Comparison of ENCODE assay signal across 15 cellular contexts in the genomic region with DNA sequence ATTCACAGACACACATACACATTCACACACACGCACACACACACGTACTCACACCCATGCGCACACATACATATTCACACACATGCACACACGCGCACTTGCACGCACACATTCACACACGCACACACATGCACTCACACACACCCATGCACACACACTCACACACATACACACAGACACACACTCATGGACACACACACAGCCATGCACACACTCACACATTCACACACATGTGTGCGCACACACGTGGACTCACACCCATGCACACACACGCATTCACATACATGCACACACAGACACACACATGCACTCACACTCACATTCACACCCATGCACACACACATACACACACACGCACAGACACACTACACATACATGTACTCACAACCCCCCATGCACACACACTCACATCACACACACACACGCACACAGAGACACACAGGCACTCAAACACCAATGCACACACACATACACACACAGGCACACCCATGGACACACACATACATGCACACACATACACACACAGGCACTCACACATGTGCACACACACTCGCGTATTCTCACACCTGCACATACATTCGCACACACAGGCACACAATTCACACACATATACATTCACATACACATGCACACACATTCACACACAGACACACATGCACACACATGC.
DNase-seq lines count a peak whose midpoint lies in the region; ATAC-seq, FAIRE-seq and TF ChIP-seq lines count a peak whose summit lies in the region.
"Had no signal": no experiment of that assay in that cellular context is flagged by ENCODE, and none has a peak within 500 bp of the region (broad histone marks: within the 10 kb centered on the region; RNA-seq: fewer than 3 reads in every experiment).

No MANE protein-coding gene starts in this region.

- peak overlapping the region; percentile 24 for H3K23ac ChIP-seq in H9 (ENCODE audit: insufficient read length, low read depth, low read length)

- H3K9me3 ChIP-seq in BLaER1 (no peaks in the 10 kb centered on the region), H9 (ENCODE audit: control insufficient read depth, low read depth, low read length) (no peaks in the 10 kb centered on the region), breast epithelium (no peaks in the 10 kb centered on the region)
- H3K9me3 ChIP-seq: SJSA1 had no signal

- no peaks in the 10 kb centered on the region for H4K20me1 ChIP-seq in BLaER1
- H4K20me1 ChIP-seq in H9 (ENCODE audit: control insufficient read depth, insufficient read depth, insufficient read length) = no peaks in the 10 kb centered on the region

- no peak overlapping the region for H4K91ac ChIP-seq in H9 (ENCODE audit: insufficient read length, low read depth, low read length)

- no peak overlapping the region for H2AK5ac ChIP-seq in H9 (ENCODE audit: insufficient read length, low read length)

- no peak overlapping the region for H4K5ac ChIP-seq in H9 (ENCODE audit: insufficient read length, low read depth, low read length)

- no peak overlapping the region for H2BK15ac ChIP-seq in H9 (ENCODE audit: low read depth, low read length)

- H3K4me2 ChIP-seq in BLaER1 (peak overlapping the region; percentile 79), H9 (ENCODE audit: insufficient read depth, insufficient read length, low read length) (no peak overlapping the region)

- H3K79me1 ChIP-seq in H9 (ENCODE audit: insufficient read depth, low read depth, low read length, poor library complexity, severe bottlenecking) = no peaks in the 10 kb centered on the region

- H3K79me2 ChIP-seq in H9 (ENCODE audit: insufficient read depth, low read length) = no peaks in the 10 kb centered on the region

- H3K4me1 ChIP-seq in BLaER1 = peaks cover 69% of the 10 kb centered on the region
- peaks cover 3% of the 10 kb centered on the region; the same call in 1 of the 2 replicates for H3K4me1 ChIP-seq in H9 (ENCODE audit: insufficient read depth, low read length)
- no peaks in the 10 kb centered on the region for H3K4me1 ChIP-seq in breast epithelium
- H3K4me1 ChIP-seq: SJSA1 had no signal

- no peak overlapping the region for H2AFZ ChIP-seq in H9 (ENCODE audit: low read length)

- no peak overlapping the region for H3T11ph ChIP-seq in H9 (ENCODE audit: low read length)

- H2BK120ac ChIP-seq in H9 (ENCODE audit: low read depth, low read length, poor library complexity, severe bottlenecking) = no peak overlapping the region

- no peak overlapping the region for H3K9ac ChIP-seq in BLaER1
- H3K9ac ChIP-seq in H9 (ENCODE audit: extremely low read depth, insufficient read length, low read length) = no peak overlapping the region

- H3K14ac ChIP-seq in H9 (ENCODE audit: insufficient read depth, low read length) = no peak overlapping the region

- H3K4me3 ChIP-seq in BLaER1 (no peak overlapping the region), bronchial epithelial cell (ENCODE audit: low read depth, low read length) (no peak overlapping the region), breast epithelium (no peak overlapping the region)
- H3K4me3 ChIP-seq: SJSA1 had no signal

- DNase-seq in H9 (no peak), bronchial epithelial cell (ENCODE audit: low read depth) (no peak), retina (peak; percentile 1), breast epithelium (ENCODE audit: low spot score in 2 of 2) (no peak)
- DNase-seq in stimulated activated effector memory CD8-positive, alpha-beta T cell treated with anti-CD3 and anti-CD28 coated beads, Interleukin-12 subunit alpha, Interleukin-12 subunit beta, amount 100 ng/mL, for 72 hours (ENCODE audit: low spot score in 2 of 2) = no peak
- DNase-seq: DMS79, MM.1S, NCI-H1436 treated with DMSO at 0.1 percent for 48 hours, NCI-H2081 had no signal

- no peaks in the 10 kb centered on the region; a peak in 1 of 5 replicates for H3K9me3 Mint-ChIP-seq in H9
- no peaks in the 10 kb centered on the region for H3K9me3 Mint-ChIP-seq in stimulated activated effector memory CD8-positive, alpha-beta T cell treated with anti-CD3 and anti-CD28 coated beads, Interleukin-12 subunit alpha, Interleukin-12 subunit beta, amount 100 ng/mL, for 72 hours

- H4K8ac ChIP-seq in H9 (replicated peaks; ENCODE audit: insufficient read length, low read depth, low read length) = peak overlapping the region; percentile 15

- TF ChIP-seq POLR2A in breast epithelium (IDR thresholded peaks at IDR 0.05) = no peak

- H3K56ac ChIP-seq in H9 (ENCODE audit: insufficient read length, low read depth, low read length) = peak overlapping the region; percentile 6

- peaks cover 7 to 12% of the 10 kb centered on the region in 2 experiments for H3K4me1 Mint-ChIP-seq in H9
- no peaks in the 10 kb centered on the region for H3K4me1 Mint-ChIP-seq in stimulated activated effector memory CD8-positive, alpha-beta T cell treated with anti-CD3 and anti-CD28 coated beads, Interleukin-12 subunit alpha, Interleukin-12 subunit beta, amount 100 ng/mL, for 72 hours

- H3K4me3 Mint-ChIP-seq in H9 = no peak overlapping the region
- H3K4me3 Mint-ChIP-seq in stimulated activated effector memory CD8-positive, alpha-beta T cell treated with anti-CD3 and anti-CD28 coated beads, Interleukin-12 subunit alpha, Interleukin-12 subunit beta, amount 100 ng/mL, for 72 hours = no peak overlapping the region

- H3K36me3 Mint-ChIP-seq in H9 (ENCODE audit: insufficient read depth in 1 of 3, low read depth in 3 of 3) = no peaks in the 10 kb centered on the region
- H3K36me3 Mint-ChIP-seq in stimulated activated effector memory CD8-positive, alpha-beta T cell treated with anti-CD3 and anti-CD28 coated beads, Interleukin-12 subunit alpha, Interleukin-12 subunit beta, amount 100 ng/mL, for 72 hours = no peaks in the 10 kb centered on the region

- FAIRE-seq in bronchial epithelial cell (lab: Jason Lieb, UNC) = peak; percentile 99
- FAIRE-seq: D721Med had no signal

- no peak overlapping the region for H3K27ac Mint-ChIP-seq in H9
- no peak overlapping the region for H3K27ac Mint-ChIP-seq in stimulated activated effector memory CD8-positive, alpha-beta T cell treated with anti-CD3 and anti-CD28 coated beads, Interleukin-12 subunit alpha, Interleukin-12 subunit beta, amount 100 ng/mL, for 72 hours

- H3K27ac ChIP-seq in BLaER1 (no peak overlapping the region), H9 (ENCODE audit: insufficient read length, low read depth, low read length) (no peak overlapping the region), breast epithelium (no peak overlapping the region)
- H3K27ac ChIP-seq: C4-2B, SJSA1 had no signal

- no peak for ATAC-seq in HG03097 (IDR thresholded peaks at IDR 0.05; ENCODE audit: low FRiP score, unreplicated experiment)
- no peak for ATAC-seq in stimulated activated effector memory CD8-positive, alpha-beta T cell treated with anti-CD3 and anti-CD28 coated beads, Interleukin-12 subunit alpha, Interleukin-12 subunit beta, amount 100 ng/mL, for 72 hours
- ATAC-seq: Panc1 had no signal

- no peak for TF ChIP-seq CTCF in H9 (conservative IDR thresholded peaks at IDR 0.05)
- TF ChIP-seq CTCF in bronchial epithelial cell (IDR thresholded peaks at IDR 0.05; ENCODE audit: insufficient read depth, low read length, severe bottlenecking) = no peak
- no peak for TF ChIP-seq CTCF in breast epithelium (IDR thresholded peaks at IDR 0.05)

- no peak overlapping the region for H2BK5ac ChIP-seq in H9 (ENCODE audit: insufficient read length, low read length)

- H3K18ac ChIP-seq in H9 (ENCODE audit: insufficient read length, low read depth, low read length) = no peak overlapping the region

- H2BK12ac ChIP-seq in H9 (ENCODE audit: insufficient read length, low read depth, low read length) = no peak overlapping the region

- H3K36me3 ChIP-seq in BLaER1 = no peaks in the 10 kb centered on the region
- no peaks in the 10 kb centered on the region for H3K36me3 ChIP-seq in bronchial epithelial cell (ENCODE audit: control insufficient read depth, insufficient read depth, low read length)
- no peaks in the 10 kb centered on the region for H3K36me3 ChIP-seq in breast epithelium
- H3K36me3 ChIP-seq: SJSA1 had no signal

- no peak overlapping the region for H3K4ac ChIP-seq in H9 (ENCODE audit: low read depth, low read length)

- no peaks in the 10 kb centered on the region for H3K23me2 ChIP-seq in H9 (ENCODE audit: insufficient read length, low read depth, low read length, poor library complexity, severe bottlenecking)

- intact Hi-C loops in breast epithelium (cut with DNase I; ENCODE audit: low total_unique reads) = no loop called here

- peaks cover 2% of the 10 kb centered on the region; the same call in 1 of the 2 replicates for H3K27me3 Mint-ChIP-seq in H9 (ENCODE audit: low read depth)

- no peak overlapping the region for H2BK20ac ChIP-seq in H9 (ENCODE audit: low read depth, low read length, poor library complexity, severe bottlenecking)

- H3K27me3 ChIP-seq in BLaER1 (no peaks in the 10 kb centered on the region), H9 (ENCODE audit: insufficient read depth, low read length) (no peaks in the 10 kb centered on the region), bronchial epithelial cell (ENCODE audit: control insufficient read depth, insufficient read depth, low read length) (no peaks in the 10 kb centered on the region), breast epithelium (peaks cover 0 to 42% of the 10 kb centered on the region in 2 donors)

- no CpG with 5 or more reads among the region's 15 CpGs for WGBS in H9 (ENCODE audit: extremely low coverage, insufficient read length, low lambda C conversion rate)
